In the genomic region with DNA sequence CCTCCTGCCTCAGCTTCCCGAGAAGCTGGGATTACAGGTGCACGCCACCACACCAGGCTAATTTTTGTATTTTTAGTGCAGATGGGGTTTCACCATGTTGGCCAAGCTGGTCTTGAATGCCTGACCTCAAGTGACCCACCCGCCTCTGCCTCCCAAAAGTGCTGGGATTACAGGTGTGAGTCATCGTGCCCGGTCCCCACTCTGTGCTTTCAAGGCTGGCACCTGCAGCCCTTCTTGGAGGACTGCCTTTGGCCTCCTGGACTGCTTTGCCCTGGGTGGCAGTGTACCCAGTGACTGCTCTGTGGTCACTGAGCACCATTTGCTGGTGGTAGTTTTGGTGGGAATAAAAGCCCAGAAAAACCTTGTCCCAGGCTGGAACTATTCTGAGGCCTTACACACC, we compare ENCODE assay signal across 21 cellular contexts. TPM values are rescaled to one million over a fixed set of nuclear protein-coding genes. Genes with fewer than 3 reads are reported as not detected.
DNase-seq lines count a peak whose midpoint lies in the region; ATAC-seq and TF ChIP-seq lines count a peak whose summit lies in the region.
"Had no signal": no experiment of that assay in that cellular context is flagged by ENCODE, and none has a peak within 500 bp of the region (broad histone marks: within the 10 kb centered on the region; RNA-seq: fewer than 3 reads in every experiment).

No MANE protein-coding gene starts in this region.

- POLR2A ChIA-PET in RWPE1 (lab: Yijun Ruan, JAX; ENCODE audit: low non-redundant PET) = interaction anchor here (0.9 kb wide), 1 partner anchor 45 kb away, joined by 4 read pairs; a partner anchor contains a TSS

- WGBS in gastroesophageal sphincter (ENCODE audit: low coverage in 1 of 2), 2 donors = 90 to 100% methylated on average over 2 of the region's 5 CpGs
- WGBS in suprapubic skin = 92% methylated on average over 5 of the region's 5 CpGs

- no peak overlapping the region for H3K4me3 ChIP-seq in gastroesophageal sphincter
- no peak overlapping the region for H3K4me3 ChIP-seq in suprapubic skin
- H3K4me3 ChIP-seq: BLaER1 treated with 17β-estradiol and CSF1 and Interleukin-3, amounts not matched to agents 10 nM and 100 nM had no signal

- no peak overlapping the region for H3K4me3 Mint-ChIP-seq in chondrocyte (ENCODE audit: unreplicated experiment)
- H3K4me3 Mint-ChIP-seq: B cell; CD4-positive, alpha-beta T cell; CD8-positive, alpha-beta T cell had no signal

- H3K27me3 ChIP-seq in gastroesophageal sphincter (no peaks in the 10 kb centered on the region), suprapubic skin (no peaks in the 10 kb centered on the region)
- H3K27me3 ChIP-seq: BLaER1 treated with 17β-estradiol and CSF1 and Interleukin-3, amounts not matched to agents 10 nM and 100 nM had no signal

- H3K9me3 ChIP-seq in gastroesophageal sphincter (no peaks in the 10 kb centered on the region), suprapubic skin (no peaks in the 10 kb centered on the region)
- H3K9me3 ChIP-seq: BLaER1 treated with 17β-estradiol and CSF1 and Interleukin-3, amounts not matched to agents 10 nM and 100 nM; Caco-2 had no signal

- H3K27ac ChIP-seq in RWPE1 (peak overlapping the region; percentile 71), epithelial cell of prostate (peak overlapping the region; percentile 4), gastroesophageal sphincter (no peak overlapping the region), suprapubic skin (no peak overlapping the region)
- H3K27ac ChIP-seq: BLaER1 treated with 17β-estradiol and CSF1 and Interleukin-3, amounts not matched to agents 10 nM and 100 nM; C4-2B had no signal

- TF ChIP-seq CTCF in RWPE1 (conservative IDR thresholded peaks at IDR 0.05; ENCODE audit: low read depth) = no peak
- TF ChIP-seq CTCF in chondrocyte (IDR thresholded peaks at IDR 0.05) = no peak
- TF ChIP-seq CTCF in gastroesophageal sphincter (IDR thresholded peaks at IDR 0.05) = no peak
- no peak for TF ChIP-seq CTCF in suprapubic skin (IDR thresholded peaks at IDR 0.05)

- ATAC-seq in gastroesophageal sphincter = no peak
- ATAC-seq: CD8-positive, alpha-beta T cell had no signal

- peaks cover 0 to 29% of the 10 kb centered on the region in 2 donors for H3K36me3 ChIP-seq in gastroesophageal sphincter
- H3K36me3 ChIP-seq in suprapubic skin = peaks cover 29% of the 10 kb centered on the region

- TF ChIP-seq EP300 in gastroesophageal sphincter (IDR thresholded peaks at IDR 0.05) (no peak), suprapubic skin (IDR thresholded peaks at IDR 0.05) (no peak)

- H3K9me3 Mint-ChIP-seq in chondrocyte (ENCODE audit: low read depth) = no peaks in the 10 kb centered on the region
- H3K9me3 Mint-ChIP-seq: CD4-positive, alpha-beta T cell; CD8-positive, alpha-beta T cell had no signal

- TF ChIP-seq POLR2A in gastroesophageal sphincter (IDR thresholded peaks at IDR 0.05) (no peak), suprapubic skin (IDR thresholded peaks at IDR 0.05) (no peak)

- H3K4me1 Mint-ChIP-seq in chondrocyte (ENCODE audit: low read depth) = peaks cover 8% of the 10 kb centered on the region

- peak; percentile 13 for DNase-seq in M059J (ENCODE audit: low read depth)
- no peak for DNase-seq in RWPE1 (ENCODE audit: low spot score)
- DNase-seq in chondrocyte (ENCODE audit: low spot score) = peak; percentile 50
- DNase-seq in epithelial cell of prostate (ENCODE audit: low read depth, low spot score) = no peak
- DNase-seq in globus pallidus (ENCODE audit: low spot score) = no peak
- no peak for DNase-seq in AG20443 (ENCODE audit: low spot score)
- DNase-seq in suprapubic skin (ENCODE audit: low spot score in 2 of 2) = no peak
- DNase-seq: 8988T; ACHN; AML-193; Caco-2; Calu3; CD4-positive, alpha-beta T cell; CD8-positive, alpha-beta T cell; DMS79 treated with DMSO at 0.1 percent for 48 hours; GF-D8 had no signal

- H3K27me3 Mint-ChIP-seq in chondrocyte (ENCODE audit: low read depth) = no peaks in the 10 kb centered on the region
- H3K27me3 Mint-ChIP-seq: B cell; CD4-positive, alpha-beta T cell had no signal

- CTCF ChIA-PET in RWPE1 (lab: Yijun Ruan, JAX) = interaction anchor here (0.6 to 0.7 kb wide), 2 partner anchors 9 to 10 kb away, joined by 3 read pairs; no protein-coding TSS in a partner anchor

- H3K27ac Mint-ChIP-seq in chondrocyte (ENCODE audit: unreplicated experiment) = no peak overlapping the region
- H3K27ac Mint-ChIP-seq: B cell; CD4-positive, alpha-beta T cell; CD8-positive, alpha-beta T cell had no signal

- H3K36me3 Mint-ChIP-seq in chondrocyte (ENCODE audit: low read depth) = peaks cover 10% of the 10 kb centered on the region

- H3K4me1 ChIP-seq in gastroesophageal sphincter = no peaks in the 10 kb centered on the region
- peaks cover 6% of the 10 kb centered on the region for H3K4me1 ChIP-seq in suprapubic skin
- H3K4me1 ChIP-seq: Caco-2 had no signal

RNA-seq across cellular contexts. Expression of a gene that starts 12.6 kb away (rescaled TPM):
- total RNA-seq in M059J (2014; rRNA removed; shearing (Covaris generic)) = 15.4 and 20.9 TPM in 2 replicates
- total RNA-seq in chondrocyte (25.6 to 41.4 TPM (median 29.3 TPM) in 3 replicates), gastroesophageal sphincter (10 to 100 TPM in 3 of 4 donors, 1 to 10 TPM in 1; 8.2 to 33.0 (median 17.7) TPM), suprapubic skin (100 to 1,000 TPM in 1 of 4 donors, 10 to 100 TPM in 3; 49.0 to 101 (median 82.1) TPM)

RNA-seq across cellular contexts. Expression of a gene that starts 12.7 kb away (rescaled TPM):
- 8.9 and 14.0 TPM in 2 replicates for total RNA-seq in M059J (2014; rRNA removed; shearing (Covaris generic))
- total RNA-seq in chondrocyte (19.4 to 30.4 TPM (median 20.7 TPM) in 3 replicates), gastroesophageal sphincter (10 to 100 TPM; 19.4 to 29.2 (median 22.8) TPM), suprapubic skin (10 to 100 TPM; 19.8 to 31.2 (median 21.2) TPM)

RNA-seq across cellular contexts. Expression of a gene that starts 15.6 kb away (rescaled TPM):
- total RNA-seq in M059J (2014; rRNA removed; shearing (Covaris generic)) = 15.4 and 17.7 TPM in 2 replicates
- total RNA-seq in chondrocyte = 27.0 to 34.9 TPM (median 27.4 TPM) in 3 replicates
- total RNA-seq in gastroesophageal sphincter = 10 to 100 TPM; 12.9 to 27.6 (median 16.5) TPM
- 10 to 100 TPM; 50.4 to 65.9 (median 53.1) TPM for total RNA-seq in suprapubic skin

RNA-seq across cellular contexts. Expression of a gene that starts 20.8 kb away (rescaled TPM):
- not detected in 2 replicates for total RNA-seq in M059J (2014; rRNA removed; shearing (Covaris generic))
- total RNA-seq in chondrocyte = not detected in 3 replicates
- total RNA-seq in gastroesophageal sphincter = 10 to 100 TPM in 2 of 4 donors, 1 to 10 TPM in 2; 4.9 to 12.5 (median 9.5) TPM
- 10 to 100 TPM; 23.4 to 32.7 (median 31.7) TPM for total RNA-seq in suprapubic skin
- total RNA-seq: A673, Calu3 had no signal

RNA-seq across cellular contexts. Expression of a gene that starts 22.9 kb away (rescaled TPM):
- 0.64 and 1.2 TPM in 2 replicates for total RNA-seq in M059J (2014; rRNA removed; shearing (Covaris generic))
- total RNA-seq in chondrocyte (8.8 to 18.4 TPM (median 9.1 TPM) in 3 replicates), gastroesophageal sphincter (1 to 10 TPM; 2.4 to 5.0 (median 3.4) TPM), suprapubic skin (100 to 1,000 TPM; 131 to 184 (median 156) TPM)

Comparison
In these comparisons a context has a peak if more than half of its experiments do, and no peak if none do; other contexts are left out.
1. DNase-seq: peak in M059J (single experiment) and chondrocyte (single experiment); none in RWPE1 (single experiment), epithelial cell of prostate (single experiment), globus pallidus (single experiment), AG20443 (single experiment) and suprapubic skin (0 of 2).
2. H3K27ac ChIP-seq: peak in RWPE1 (single experiment) and epithelial cell of prostate (single experiment); none in gastroesophageal sphincter (0 of 4) and suprapubic skin (single experiment).